12 cellular contexts compared by ENCODE assay signal in genomic region chr15:68644088-68644904, GRCh38.
A peak's percentile ranks its signal among the peaks of the same experiment; 100 is the strongest.
DNase-seq lines count a peak whose midpoint lies in the region; ATAC-seq, FAIRE-seq and TF ChIP-seq lines count a peak whose summit lies in the region.
"Had no signal": no experiment of that assay in that cellular context is flagged by ENCODE, and none has a peak within 500 bp of the region (broad histone marks: within the 10 kb centered on the region; RNA-seq: fewer than 3 reads in every experiment).

No MANE protein-coding gene starts in this region.

- no peaks in the 10 kb centered on the region for H3K27me3 ChIP-seq in prostate gland (replicated peaks; ENCODE audit: insufficient read depth)

- H3K9me3 ChIP-seq in prostate gland, result no peaks in the 10 kb centered on the region

- TF ChIP-seq CTCF in brain (conservative IDR thresholded peaks at IDR 0.05), result no peak
- TF ChIP-seq CTCF in prostate gland (IDR thresholded peaks at IDR 0.05), result no peak
- TF ChIP-seq CTCF in omental fat pad (IDR thresholded peaks at IDR 0.05), result no peak

- no peak for ATAC-seq in omental fat pad (ENCODE audit: low FRiP score)
- ATAC-seq: left colon had no signal

- peaks cover 65% of the 10 kb centered on the region for H3K4me1 Mint-ChIP-seq in brain

- no peak overlapping the region for H3K4me3 ChIP-seq in prostate gland

- WGBS in prostate gland, result 89% methylated on average over 8 of the region's 8 CpGs

- H3K4me1 ChIP-seq in prostate gland (replicated peaks), result no peaks in the 10 kb centered on the region

- H3K36me3 ChIP-seq in prostate gland, result no peaks in the 10 kb centered on the region

- no peak for TF ChIP-seq POLR2A in H54 (IDR thresholded peaks at IDR 0.05; ENCODE audit: low read depth, low read length)
- no peak for TF ChIP-seq POLR2A in prostate gland (IDR thresholded peaks at IDR 0.05)

- no peaks in the 10 kb centered on the region for H3K9me3 Mint-ChIP-seq in brain
- H3K9me3 Mint-ChIP-seq: T-helper 1 cell treated with Interleukin-12 subunit alpha and Interleukin-12 subunit beta and Interleukin-4 antibody, amounts not matched to agents 30 μg/mL and 1 μg/mL, for 36 hours had no signal

- FAIRE-seq in H54 (lab: Jason Lieb, UNC), result no peak

- H3K27me3 Mint-ChIP-seq in brain, result no peaks in the 10 kb centered on the region

- H3K36me3 Mint-ChIP-seq in brain, result peaks cover 19% of the 10 kb centered on the region

- in situ Hi-C loops in ACHN (cut with HindIII; ENCODE audit: low pct_ligation_motif_present, low pct_unique_long_range_greater_than_20kb, low sequenced_read_pairs), result no loop called here

- H3K4me3 Mint-ChIP-seq in brain, result no peak overlapping the region
- H3K4me3 Mint-ChIP-seq: T-helper 1 cell treated with Interleukin-12 subunit alpha and Interleukin-12 subunit beta and Interleukin-4 antibody, amounts not matched to agents 30 μg/mL and 1 μg/mL, for 36 hours had no signal

- intact Hi-C loops in prostate gland (cut with DNase I), result no loop called here

- H3K27ac Mint-ChIP-seq in brain, result peak overlapping the region in 4 of 5 experiments; percentile 32 to 70 (median 54)
- H3K27ac Mint-ChIP-seq: T-helper 1 cell treated with Interleukin-12 subunit alpha and Interleukin-12 subunit beta and Interleukin-4 antibody, amounts not matched to agents 30 μg/mL and 1 μg/mL, for 36 hours had no signal

- peak; percentile 23 for DNase-seq in ACHN
- peak; percentile 26 for DNase-seq in H54 (ENCODE audit: insufficient read length, low spot score)
- peak; percentile 84 for DNase-seq in iris pigment epithelial cell (ENCODE audit: low read depth)
- DNase-seq in prostate gland (ENCODE audit: low spot score), result no peak
- DNase-seq in activated T-cell treated with anti-CD3 and anti-CD28 coated beads, Interleukin-2, amount 50 U/mL, for 48 hours, result no peak
- no peak for DNase-seq in DMS153 (lab: John Stamatoyannopoulos, UW)
- no peak for DNase-seq in omental fat pad (ENCODE audit: low spot score)
- DNase-seq: effector CD4-positive, alpha-beta T cell; left colon; NCI-H510A treated with DMSO at 0.1 percent for 48 hours had no signal

- H3K27ac ChIP-seq in prostate gland, result no peak overlapping the region

Comparison
In these comparisons a context has a peak if more than half of its experiments do, and no peak if none do; other contexts are left out.
1. DNase-seq: peak in ACHN (single experiment), H54 (single experiment) and iris pigment epithelial cell (single experiment); none in prostate gland (single experiment), activated T-cell treated with anti-CD3 and anti-CD28 coated beads, Interleukin-2, amount 50 U/mL, for 48 hours (0 of 2), DMS153 (single experiment) and omental fat pad (single experiment).